In genomic region chr20:63359164-63359934, GRCh38 we compare ENCODE assay signal across 3 cellular contexts.
TF ChIP-seq lines count a peak whose summit lies in the region.

No MANE protein-coding gene starts in this region.

TF ChIP-seq in HEK293, 187 proteins besides CTCF, POLR2A, EP300 and RAD21:
- TF ChIP-seq, protein P1, sequence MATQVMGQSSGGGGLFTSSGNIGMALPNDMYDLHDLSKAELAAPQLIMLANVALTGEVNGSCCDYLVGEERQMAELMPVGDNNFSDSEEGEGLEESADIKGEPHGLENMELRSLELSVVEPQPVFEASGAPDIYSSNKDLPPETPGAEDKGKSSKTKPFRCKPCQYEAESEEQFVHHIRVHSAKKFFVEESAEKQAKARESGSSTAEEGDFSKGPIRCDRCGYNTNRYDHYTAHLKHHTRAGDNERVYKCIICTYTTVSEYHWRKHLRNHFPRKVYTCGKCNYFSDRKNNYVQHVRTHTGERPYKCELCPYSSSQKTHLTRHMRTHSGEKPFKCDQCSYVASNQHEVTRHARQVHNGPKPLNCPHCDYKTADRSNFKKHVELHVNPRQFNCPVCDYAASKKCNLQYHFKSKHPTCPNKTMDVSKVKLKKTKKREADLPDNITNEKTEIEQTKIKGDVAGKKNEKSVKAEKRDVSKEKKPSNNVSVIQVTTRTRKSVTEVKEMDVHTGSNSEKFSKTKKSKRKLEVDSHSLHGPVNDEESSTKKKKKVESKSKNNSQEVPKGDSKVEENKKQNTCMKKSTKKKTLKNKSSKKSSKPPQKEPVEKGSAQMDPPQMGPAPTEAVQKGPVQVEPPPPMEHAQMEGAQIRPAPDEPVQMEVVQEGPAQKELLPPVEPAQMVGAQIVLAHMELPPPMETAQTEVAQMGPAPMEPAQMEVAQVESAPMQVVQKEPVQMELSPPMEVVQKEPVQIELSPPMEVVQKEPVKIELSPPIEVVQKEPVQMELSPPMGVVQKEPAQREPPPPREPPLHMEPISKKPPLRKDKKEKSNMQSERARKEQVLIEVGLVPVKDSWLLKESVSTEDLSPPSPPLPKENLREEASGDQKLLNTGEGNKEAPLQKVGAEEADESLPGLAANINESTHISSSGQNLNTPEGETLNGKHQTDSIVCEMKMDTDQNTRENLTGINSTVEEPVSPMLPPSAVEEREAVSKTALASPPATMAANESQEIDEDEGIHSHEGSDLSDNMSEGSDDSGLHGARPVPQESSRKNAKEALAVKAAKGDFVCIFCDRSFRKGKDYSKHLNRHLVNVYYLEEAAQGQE (tag by site-specific recombination; IDR thresholded peaks at IDR 0.05): peak; percentile 34; the same call in 1 of the 2 replicates
- TF ChIP-seq KLF1 (tag by site-specific recombination; IDR thresholded peaks at IDR 0.05): no peak
- no peak for TF ChIP-seq ZNF174 (tag by site-specific recombination; IDR thresholded peaks at IDR 0.05)
- TF ChIP-seq ZSCAN4 (tag by site-specific recombination; IDR thresholded peaks at IDR 0.05): 0 out of 2 replicates have a peak, but pooled peaks have one; percentile 8
- no peak for TF ChIP-seq ZNF223 (tag by site-specific recombination; IDR thresholded peaks at IDR 0.05)
- TF ChIP-seq SCRT2 (tag by site-specific recombination; IDR thresholded peaks at IDR 0.05): peak; percentile 45; the same call in 1 of the 2 replicates
TF ChIP-seq in HEK293: peak in this region for 3.

TF ChIP-seq in H1, 55 proteins besides CTCF, POLR2A, EP300 and RAD21:
- TF ChIP-seq NRF1 (IDR thresholded peaks at IDR 0.05; ENCODE audit: low read depth, low read length) (no peak), EGR1 (IDR thresholded peaks at IDR 0.05; ENCODE audit: borderline replicate concordance, low read depth, low read length) (0 out of 2 replicates have a peak, but pooled peaks have one; percentile 9)

TF ChIP-seq in neural cell, 6 proteins besides CTCF, POLR2A, EP300 and RAD21:
- no peak for TF ChIP-seq POLR2AphosphoS5 (IDR thresholded peaks at IDR 0.05)
- TF ChIP-seq EZH2 (IDR thresholded peaks at IDR 0.05; ENCODE audit: borderline replicate concordance, insufficient read depth, low read length, poor library complexity, severe bottlenecking): no peak
- no peak for TF ChIP-seq TAF1 (IDR thresholded peaks at IDR 0.05; ENCODE audit: low read depth)
- TF ChIP-seq, protein P1 (IDR thresholded peaks at IDR 0.05; ENCODE audit: borderline replicate concordance): no peak
- no peak for TF ChIP-seq MXI1 (conservative IDR thresholded peaks at IDR 0.05; ENCODE audit: poor library complexity, severe bottlenecking)
- no peak for TF ChIP-seq SMC3 (conservative IDR thresholded peaks at IDR 0.05; ENCODE audit: poor library complexity)
